In the genomic region with DNA sequence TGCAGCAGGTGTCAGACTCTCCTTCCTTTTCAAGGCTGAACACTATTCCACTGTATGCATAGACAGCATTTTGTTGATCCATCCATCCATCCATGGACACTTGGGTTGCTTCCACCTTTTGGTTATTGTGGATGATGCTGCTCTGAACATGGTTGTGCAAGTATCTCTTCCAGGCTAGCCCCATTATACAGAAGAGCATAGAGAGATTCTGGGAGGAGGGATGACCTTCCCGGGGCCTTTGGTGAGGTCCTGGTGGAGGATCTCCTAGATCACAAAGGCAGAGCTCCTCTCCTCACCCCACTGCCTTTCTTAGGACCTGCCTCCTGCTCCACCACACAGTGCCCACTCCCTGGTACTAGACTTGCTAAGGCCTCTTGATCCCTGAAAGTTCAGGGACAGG, we compare ENCODE assay signal across 21 cellular contexts. TPM values are rescaled to one million over a fixed set of nuclear protein-coding genes. Genes with fewer than 3 reads are reported as not detected.
"Had no signal": no experiment of that assay in that cellular context is flagged by ENCODE, and none has a peak within 500 bp of the region (broad histone marks: within the 10 kb centered on the region; RNA-seq: fewer than 3 reads in every experiment).

No MANE protein-coding gene starts in this region.

RNA-seq across cellular contexts. Expression of a gene that starts 27.2 kb away (rescaled TPM):
- total RNA-seq: activated CD4-positive, alpha-beta memory T cell treated with anti-CD3 and anti-CD28 coated beads, Interleukin-2, amount 10 ng/mL, durations not matched to agents 7 days and 5 days; activated CD4-positive, alpha-beta T cell treated with anti-CD3 and anti-CD28 coated beads for 36 hours; activated CD4-positive, alpha-beta T cell treated with anti-CD3 and anti-CD28 coated beads, Interleukin-2, amount 10 ng/mL, durations not matched to agents 7 days and 5 days; activated CD8-positive, alpha-beta memory T cell treated with anti-CD3 and anti-CD28 coated beads for 36 hours; activated CD8-positive, alpha-beta T cell treated with anti-CD3 and anti-CD28 coated beads, Interleukin-2, amount 10 ng/mL, durations not matched to agents 7 days and 5 days; activated naive CD4-positive, alpha-beta T cell treated with anti-CD3 and anti-CD28 coated beads for 36 hours; activated naive CD4-positive, alpha-beta T cell treated with anti-CD3 and anti-CD28 coated beads, Interleukin-2, amount 50 U/mL, for 72 hours; activated T-cell treated with anti-CD3 and anti-CD28 coated beads, Interleukin-2, amount 50 U/mL, for 72 hours; activated T-helper 1 cell treated with anti-CD3 and anti-CD28 coated beads, Interleukin-12 subunit alpha, Interleukin-12 subunit beta, Interleukin-2, Interleukin-4 antibody, amounts not matched to agents 30 ng/mL and 10 ng/mL and 1 ng/mL, durations not matched to agents 14 hours and 24 hours and 36 hours; activated T-helper 17 cell treated with anti-CD3 and anti-CD28 coated beads, Interleukin-2, amount 50 U/mL, for 72 hours; adrenal gland; aorta; astrocyte; body of pancreas; breast epithelium; cardiac septum; T-cell; T-helper 1 cell treated with Interleukin-12 subunit alpha and Interleukin-12 subunit beta and Interleukin-4 antibody, amounts not matched to agents 30 ng/mL and 1 ng/mL, for 36 hours; T-helper 17 cell; T-helper 2 cell treated with Interferon-gamma antibody and Interleukin-4, amounts not matched to agents 100 ng/mL and 5 ng/mL, for 36 hours; WTC11 had no signal
